In the genomic region with DNA sequence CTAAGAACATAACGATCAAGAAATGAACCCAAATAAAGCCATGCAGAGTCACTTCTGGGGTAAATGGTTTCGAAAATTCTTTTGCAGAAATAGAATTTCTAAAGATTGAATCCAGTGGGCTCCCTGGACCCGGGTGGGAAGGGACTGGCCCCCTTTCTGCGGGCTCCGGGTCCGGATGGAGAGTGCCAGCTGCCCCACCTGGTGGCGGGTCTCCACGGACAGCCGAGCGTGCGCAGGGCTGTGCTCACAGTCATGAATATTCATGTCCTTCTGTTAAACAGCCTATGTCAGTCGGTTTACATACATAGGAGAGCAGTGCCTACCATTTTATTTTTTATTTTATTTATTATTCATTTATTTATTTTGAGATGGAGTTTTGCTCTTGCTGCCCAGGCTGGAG, we compare ENCODE assay signal across 9 cellular contexts. TPM values are rescaled to one million over a fixed set of nuclear protein-coding genes. Genes with fewer than 3 reads are reported as not detected.
A peak's percentile ranks its signal among the peaks of the same experiment; 100 is the strongest.
DNase-seq lines count a peak whose midpoint lies in the region; ATAC-seq, FAIRE-seq and TF ChIP-seq lines count a peak whose summit lies in the region.
"Had no signal": no experiment of that assay in that cellular context is flagged by ENCODE, and none has a peak within 500 bp of the region (broad histone marks: within the 10 kb centered on the region; RNA-seq: fewer than 3 reads in every experiment).

No MANE protein-coding gene starts in this region.

- no peaks in the 10 kb centered on the region for H3K36me3 Mint-ChIP-seq in MCF 10A (ENCODE audit: insufficient read depth, unreplicated experiment)
- H3K36me3 Mint-ChIP-seq: activated naive CD8-positive, alpha-beta T cell had no signal

- H3K4me3 Mint-ChIP-seq in MCF 10A (ENCODE audit: unreplicated experiment) = no peak overlapping the region
- no peak overlapping the region for H3K4me3 Mint-ChIP-seq in stimulated activated naive CD8-positive, alpha-beta T cell treated with anti-CD3 and anti-CD28 coated beads, Interleukin-15, amount 100 ng/mL, for 72 hours
- H3K4me3 Mint-ChIP-seq: activated naive CD8-positive, alpha-beta T cell had no signal

- H3K27ac ChIP-seq in breast epithelium = no peak overlapping the region
- H3K27ac ChIP-seq in endothelial cell of umbilical vein (ENCODE audit: insufficient read depth, low read depth, low read length) = no peak overlapping the region
- no peak overlapping the region for H3K27ac ChIP-seq in PC-9

- H3K36me3 ChIP-seq in breast epithelium (no peaks in the 10 kb centered on the region), endothelial cell of umbilical vein (ENCODE audit: control insufficient read depth in 2 of 2, extremely low read depth in 1 of 2, insufficient read depth in 2 of 2, low read length in 2 of 2) (no peaks in the 10 kb centered on the region), PC-9 (ENCODE audit: low read depth) (no peaks in the 10 kb centered on the region)

- peak; percentile 16 for TF ChIP-seq CTCF in MCF 10A (IDR thresholded peaks at IDR 0.05; ENCODE audit: unreplicated experiment)
- TF ChIP-seq CTCF in breast epithelium (IDR thresholded peaks at IDR 0.05) = no peak
- TF ChIP-seq CTCF in endothelial cell of umbilical vein (IDR thresholded peaks at IDR 0.05; ENCODE audit: extremely low read depth in 1 of 2, insufficient read depth in 1 of 2, low read depth in 1 of 2, low read length in 2 of 2) = peak; percentile 34 to 36
- no peak for TF ChIP-seq CTCF in PC-9 (conservative IDR thresholded peaks at IDR 0.05)

- H3K4me1 ChIP-seq in breast epithelium (no peaks in the 10 kb centered on the region), endothelial cell of umbilical vein (ENCODE audit: control insufficient read depth, extremely low read depth, insufficient read depth, low read length) (peaks cover 3% of the 10 kb centered on the region), PC-9 (replicated peaks; ENCODE audit: insufficient read depth) (peaks cover 30% of the 10 kb centered on the region)

- H3K9me1 ChIP-seq in endothelial cell of umbilical vein (replicated peaks; ENCODE audit: control insufficient read depth, extremely low read depth, insufficient read depth, low read length) = no peaks in the 10 kb centered on the region

- no peaks in the 10 kb centered on the region for H3K9me3 Mint-ChIP-seq in MCF 10A (ENCODE audit: unreplicated experiment)
- no peaks in the 10 kb centered on the region for H3K9me3 Mint-ChIP-seq in stimulated activated naive CD8-positive, alpha-beta T cell treated with anti-CD3 and anti-CD28 coated beads, Interleukin-15, amount 100 ng/mL, for 72 hours

- dilution Hi-C loops in endothelial cell of umbilical vein (cut with MboI; ENCODE audit: extremely low pct_ligation_motif_present, low sequenced_read_pairs) = no loop called here

- CTCF ChIA-PET in MCF 10A (lab: Yijun Ruan, JAX) = interaction anchor here (0.7 kb wide), 1 partner anchor 24 kb away, joined by 7 read pairs; no protein-coding TSS in a partner anchor
- CTCF ChIA-PET in endothelial cell of umbilical vein (lab: Charles Lee) = interaction anchor here (1.9 kb wide), 1 partner anchor 11 kb away, joined by 6 read pairs; no protein-coding TSS in a partner anchor
- CTCF ChIA-PET in PC-9 (lab: Charles Lee) = no interaction called here

- no peaks in the 10 kb centered on the region for H3K9me2 ChIP-seq in PC-9 (ENCODE audit: insufficient read depth)

- BruUV-seq in MCF 10A (replicated peaks; lab: Mats Ljungman, UMichigan) (no TSS peak), endothelial cell of umbilical vein (replicated peaks; lab: Mats Ljungman, UMichigan) (no TSS peak), PC-9 (replicated peaks; lab: Mats Ljungman, UMichigan) (no TSS peak)

- no peaks in the 10 kb centered on the region for H3K27me3 Mint-ChIP-seq in MCF 10A (ENCODE audit: insufficient read depth, unreplicated experiment)
- peaks cover 78% of the 10 kb centered on the region for H3K27me3 Mint-ChIP-seq in stimulated activated naive CD8-positive, alpha-beta T cell treated with anti-CD3 and anti-CD28 coated beads, Interleukin-15, amount 100 ng/mL, for 72 hours

- ATAC-seq in stimulated activated naive CD8-positive, alpha-beta T cell treated with anti-CD3 and anti-CD28 coated beads, Interleukin-15, amount 100 ng/mL, for 72 hours = peak; percentile 61

- H3K27me3 ChIP-seq in breast epithelium = no peaks in the 10 kb centered on the region
- no peaks in the 10 kb centered on the region for H3K27me3 ChIP-seq in endothelial cell of umbilical vein (ENCODE audit: control insufficient read depth in 2 of 2, insufficient read depth in 2 of 2, low read length in 2 of 2)
- H3K27me3 ChIP-seq in PC-9 (ENCODE audit: insufficient read depth, low read depth) = no peaks in the 10 kb centered on the region

- H3K27ac Mint-ChIP-seq in MCF 10A (ENCODE audit: low read depth, unreplicated experiment) = no peak overlapping the region
- H3K27ac Mint-ChIP-seq in stimulated activated naive CD8-positive, alpha-beta T cell treated with anti-CD3 and anti-CD28 coated beads, Interleukin-15, amount 100 ng/mL, for 72 hours = no peak overlapping the region
- H3K27ac Mint-ChIP-seq: activated naive CD8-positive, alpha-beta T cell had no signal

- FAIRE-seq in endothelial cell of umbilical vein (lab: Jason Lieb, UNC) = no peak
- no peak for FAIRE-seq in H54 (lab: Jason Lieb, UNC)

- H2AFZ ChIP-seq in endothelial cell of umbilical vein (ENCODE audit: low read depth, low read length) (no peak overlapping the region), PC-9 (no peak overlapping the region)

- no peak overlapping the region for H3K9ac ChIP-seq in endothelial cell of umbilical vein (replicated peaks; ENCODE audit: extremely low read depth, insufficient read depth, low read length)

- H3K4me3 ChIP-seq in breast epithelium = no peak overlapping the region
- no peak overlapping the region for H3K4me3 ChIP-seq in endothelial cell of umbilical vein (replicated peaks in 1 of 3; ENCODE audit: insufficient read depth in 1 of 3, low read depth in 1 of 3, low read length in 3 of 3)
- H3K4me3 ChIP-seq in PC-9 = no peak overlapping the region

- H3K4me1 Mint-ChIP-seq in MCF 10A (ENCODE audit: insufficient read depth, unreplicated experiment) = no peaks in the 10 kb centered on the region
- peaks cover 6% of the 10 kb centered on the region for H3K4me1 Mint-ChIP-seq in stimulated activated naive CD8-positive, alpha-beta T cell treated with anti-CD3 and anti-CD28 coated beads, Interleukin-15, amount 100 ng/mL, for 72 hours

- DNase-seq in MCF 10A (ENCODE audit: unreplicated experiment) (no peak), breast epithelium (ENCODE audit: low spot score in 2 of 2) (no peak), NCI-H69 (lab: John Stamatoyannopoulos, UW) (peak; percentile 60), endothelial cell of umbilical vein (ENCODE audit: low read depth, low spot score) (peak; percentile 25), A172 (ENCODE audit: low spot score) (no peak), PC-9 (no peak), H54 (ENCODE audit: insufficient read length, low spot score) (no peak)
- DNase-seq in stimulated activated naive CD8-positive, alpha-beta T cell treated with anti-CD3 and anti-CD28 coated beads, Interleukin-15, amount 100 ng/mL, for 72 hours = no peak

- H3F3A ChIP-seq in PC-9 (ENCODE audit: insufficient read depth, low read depth) = peaks cover 21% of the 10 kb centered on the region; the same call in 1 of the 2 replicates

- H3K4me2 ChIP-seq in endothelial cell of umbilical vein (ENCODE audit: insufficient read depth, low read length) (no peak overlapping the region), PC-9 (no peak overlapping the region)

- POLR2A ChIA-PET in MCF 10A (lab: Yijun Ruan, JAX) = no interaction called here
- POLR2A ChIA-PET in endothelial cell of umbilical vein (lab: Charles Lee) = no interaction called here
- POLR2A ChIA-PET in PC-9 (lab: Charles Lee; ENCODE audit: unreplicated experiment) = no interaction called here

- TF ChIP-seq POLR2A in breast epithelium (IDR thresholded peaks at IDR 0.05) = no peak
- TF ChIP-seq POLR2A in endothelial cell of umbilical vein (IDR thresholded peaks at IDR 0.05; ENCODE audit: low read depth, low read length) = no peak
- no peak for TF ChIP-seq POLR2A in H54 (IDR thresholded peaks at IDR 0.05; ENCODE audit: low read depth, low read length)

- intact Hi-C loops in MCF 10A (cut with micrococcal nuclease) = no loop called here
- intact Hi-C loops in breast epithelium (cut with DNase I; ENCODE audit: low total_unique reads) = no loop called here
- intact Hi-C loops in endothelial cell of umbilical vein (cut with micrococcal nuclease) = no loop called here
- intact Hi-C loops in PC-9 (cut with micrococcal nuclease; ENCODE audit: unreplicated experiment) = no loop called here

- H4K20me1 ChIP-seq in endothelial cell of umbilical vein (replicated peaks; ENCODE audit: control insufficient read depth, extremely low read depth, insufficient read depth, low read length) (no peaks in the 10 kb centered on the region), PC-9 (ENCODE audit: insufficient read depth) (0 out of 2 replicates have a peak, but pooled peaks cover 4% of the 10 kb centered on the region)

- H3K79me2 ChIP-seq in endothelial cell of umbilical vein (ENCODE audit: control insufficient read depth, insufficient read depth, low read length) (no peaks in the 10 kb centered on the region), PC-9 (ENCODE audit: low read depth) (peaks cover 22% of the 10 kb centered on the region)

- no peaks in the 10 kb centered on the region for H3K9me3 ChIP-seq in breast epithelium
- H3K9me3 ChIP-seq in endothelial cell of umbilical vein (replicated peaks; ENCODE audit: control insufficient read depth, insufficient read depth, low read length) = no peaks in the 10 kb centered on the region
- no peaks in the 10 kb centered on the region for H3K9me3 ChIP-seq in PC-9 (ENCODE audit: insufficient read depth, low read depth)

RNA-seq across cellular contexts. Expression of gene PPP1R26, which starts 4.7 kb away (rescaled TPM):
- total RNA-seq in MCF 10A (2022) (19.1 and 21.7 TPM in 2 replicates), breast epithelium (10 to 100 TPM; 13.9 to 18.1 (median 15.1) TPM), endothelial cell of umbilical vein (11.8 and 16.9 TPM in 2 replicates), PC-9 (2021) (41.2 and 46.9 TPM in 2 replicates)
- 5.7 and 5.9 TPM in 2 replicates for polyA plus RNA-seq in endothelial cell of umbilical vein
- polyA plus RNA-seq in endothelial cell of umbilical vein (2011; cell fraction: cytosol; rRNA removed) = 5.4 and 7.1 TPM in 2 replicates
- 10.5 TPM in 2 replicates for polyA plus RNA-seq in endothelial cell of umbilical vein (2011; cell fraction: nucleus; rRNA removed)
- polyA plus RNA-seq in endothelial cell of umbilical vein (2012) = 6.2 and 8.1 TPM in 2 replicates
- 4.5 and 6.8 TPM in 2 replicates for polyA minus RNA-seq in endothelial cell of umbilical vein
- polyA minus RNA-seq in endothelial cell of umbilical vein (2011; cell fraction: cytosol; rRNA and poly(A)+ RNA removed) = 23.5 TPM
- 2.4 and 3.4 TPM in 2 replicates for polyA minus RNA-seq in endothelial cell of umbilical vein (2011; cell fraction: nucleus; rRNA and poly(A)+ RNA removed)
- total RNA-seq in A172 (2014; rRNA removed; shearing (Covaris generic)) = 30.9 and 32.7 TPM in 2 replicates

RNA-seq across cellular contexts. Expression of gene MRPS2, which starts 25.6 kb away (rescaled TPM):
- total RNA-seq in MCF 10A (2022) = 35.4 and 45.8 TPM in 2 replicates
- total RNA-seq in breast epithelium = 10 to 100 TPM; 35.4 to 39.8 (median 36.7) TPM
- total RNA-seq in endothelial cell of umbilical vein = 48.0 and 50.8 TPM in 2 replicates
- 231 and 303 TPM in 2 replicates for polyA plus RNA-seq in endothelial cell of umbilical vein
- polyA plus RNA-seq in endothelial cell of umbilical vein (2011; cell fraction: cytosol; rRNA removed) = 123 and 139 TPM in 2 replicates
- polyA plus RNA-seq in endothelial cell of umbilical vein (2011; cell fraction: nucleus; rRNA removed) = 71.2 and 82.2 TPM in 2 replicates
- 60.1 and 70.6 TPM in 2 replicates for polyA plus RNA-seq in endothelial cell of umbilical vein (2012)
- 71.6 and 101 TPM in 2 replicates for polyA minus RNA-seq in endothelial cell of umbilical vein
- 211 TPM for polyA minus RNA-seq in endothelial cell of umbilical vein (2011; cell fraction: cytosol; rRNA and poly(A)+ RNA removed)
- 22.9 and 33.2 TPM in 2 replicates for polyA minus RNA-seq in endothelial cell of umbilical vein (2011; cell fraction: nucleus; rRNA and poly(A)+ RNA removed)
- 52.5 and 54.2 TPM in 2 replicates for total RNA-seq in A172 (2014; rRNA removed; shearing (Covaris generic))
- total RNA-seq in PC-9 (2021) = 84.4 and 93.4 TPM in 2 replicates

RNA-seq across cellular contexts. Expression of gene LCN1, which starts 46.3 kb away (rescaled TPM):
- total RNA-seq in MCF 10A (2022) = not detected in 2 replicates
- total RNA-seq in breast epithelium = not detected
- not detected in 2 replicates for total RNA-seq in endothelial cell of umbilical vein
- polyA plus RNA-seq in endothelial cell of umbilical vein = not detected in 2 replicates
- polyA plus RNA-seq in endothelial cell of umbilical vein (2011; cell fraction: cytosol; rRNA removed) = not detected in 2 replicates
- polyA plus RNA-seq in endothelial cell of umbilical vein (2011; cell fraction: nucleus; rRNA removed) = not detected in 2 replicates
- polyA plus RNA-seq in endothelial cell of umbilical vein (2012) = not detected in 2 replicates
- not detected in 2 replicates for polyA minus RNA-seq in endothelial cell of umbilical vein
- not detected for polyA minus RNA-seq in endothelial cell of umbilical vein (2011; cell fraction: cytosol; rRNA and poly(A)+ RNA removed)
- polyA minus RNA-seq in endothelial cell of umbilical vein (2011; cell fraction: nucleus; rRNA and poly(A)+ RNA removed) = not detected in 2 replicates
- 0.47 TPM in 1 of 2 replicates, not detected in the other for total RNA-seq in A172 (2014; rRNA removed; shearing (Covaris generic))
- not detected in 2 replicates for total RNA-seq in PC-9 (2021)

Comparison
In these comparisons a context has a peak if more than half of its experiments do, and no peak if none do; other contexts are left out.
1. CTCF ChIP-seq: peak in MCF 10A (single experiment) and endothelial cell of umbilical vein (2 of 2); none in breast epithelium (0 of 3) and PC-9 (single experiment).
2. DNase-seq: peak in NCI-H69 (single experiment) and endothelial cell of umbilical vein (single experiment); none in MCF 10A (single experiment), breast epithelium (0 of 2), stimulated activated naive CD8-positive, alpha-beta T cell treated with anti-CD3 and anti-CD28 coated beads, Interleukin-15, amount 100 ng/mL, for 72 hours (0 of 2), A172 (single experiment), PC-9 (0 of 2) and H54 (single experiment).